ENCODE assay signal across 14 cellular contexts in genomic region chr5:35342664-35343063, GRCh38.
DNase-seq lines count a peak whose midpoint lies in the region; ATAC-seq and TF ChIP-seq lines count a peak whose summit lies in the region.
"Had no signal": no experiment of that assay in that cellular context is flagged by ENCODE, and none has a peak within 500 bp of the region (broad histone marks: within the 10 kb centered on the region; RNA-seq: fewer than 3 reads in every experiment).

No MANE protein-coding gene starts in this region.

- DNase-seq in AG08395 (ENCODE audit: low spot score) (peak; percentile 13), RWPE1 (ENCODE audit: low spot score) (peak; percentile 31), foreskin keratinocyte (peak in 1 of 2 donors; percentile 57), brain microvascular endothelial cell (no peak), omental fat pad (ENCODE audit: low spot score) (no peak)
- DNase-seq in activated CD4-positive, alpha-beta T cell treated with anti-CD3 and anti-CD28 coated beads, Interleukin-2, amount 10 ng/mL, durations not matched to agents 24 days and 14 days, result no peak
- DNase-seq: C1 segment of cervical spinal cord; CD4-positive, alpha-beta memory T cell; COR-L47; DMS153; DND-41; H7; HCEC 1CT had no signal

- H3K27me3 Mint-ChIP-seq in activated CD4-positive, alpha-beta T cell treated with anti-CD3 and anti-CD28 coated beads, Interleukin-2, amount 10 ng/mL, durations not matched to agents 24 days and 14 days, result no peaks in the 10 kb centered on the region

- intact Hi-C loops in activated CD4-positive, alpha-beta T cell treated with anti-CD3 and anti-CD28 coated beads, Interleukin-2, amount 10 ng/mL, durations not matched to agents 24 days and 14 days (cut with micrococcal nuclease), result no loop called here

- TF ChIP-seq CTCF in RWPE1 (conservative IDR thresholded peaks at IDR 0.05; ENCODE audit: low read depth) (no peak), foreskin keratinocyte (conservative IDR thresholded peaks at IDR 0.05) (no peak), brain microvascular endothelial cell (IDR thresholded peaks at IDR 0.05; ENCODE audit: low read depth, low read length, missing control alignments) (no peak), omental fat pad (IDR thresholded peaks at IDR 0.05) (no peak)

- H3K4me3 ChIP-seq in brain microvascular endothelial cell (ENCODE audit: low read depth, low read length), result no peak overlapping the region

- H3K9me3 Mint-ChIP-seq in activated CD4-positive, alpha-beta T cell treated with anti-CD3 and anti-CD28 coated beads, Interleukin-2, amount 10 ng/mL, durations not matched to agents 24 days and 14 days, result peaks cover 3% of the 10 kb centered on the region

- peak; percentile 70 for ATAC-seq in foreskin keratinocyte
- ATAC-seq in omental fat pad (ENCODE audit: low FRiP score), result no peak

- H3K36me3 Mint-ChIP-seq in activated CD4-positive, alpha-beta T cell treated with anti-CD3 and anti-CD28 coated beads, Interleukin-2, amount 10 ng/mL, durations not matched to agents 24 days and 14 days (ENCODE audit: low read depth), result no peaks in the 10 kb centered on the region
- H3K36me3 Mint-ChIP-seq: CD4-positive, alpha-beta memory T cell had no signal

- no peaks in the 10 kb centered on the region for H3K4me1 ChIP-seq in foreskin keratinocyte

- POLR2A ChIA-PET in RWPE1 (lab: Yijun Ruan, JAX; ENCODE audit: low non-redundant PET), result no interaction called here

- in situ Hi-C loops in brain microvascular endothelial cell (cut with HindIII; ENCODE audit: low pct_ligation_motif_present, low sequenced_read_pairs), result no loop called here

- H3K27me3 ChIP-seq in foreskin keratinocyte (no peaks in the 10 kb centered on the region), brain microvascular endothelial cell (replicated peaks) (no peaks in the 10 kb centered on the region)

- H3K4me3 Mint-ChIP-seq in activated CD4-positive, alpha-beta T cell treated with anti-CD3 and anti-CD28 coated beads, Interleukin-2, amount 10 ng/mL, durations not matched to agents 24 days and 14 days, result no peak overlapping the region
- H3K4me3 Mint-ChIP-seq: CD4-positive, alpha-beta memory T cell had no signal

- no peak overlapping the region for H3K27ac ChIP-seq in RWPE1
- no peak overlapping the region for H3K27ac ChIP-seq in foreskin keratinocyte
- no peak overlapping the region for H3K27ac ChIP-seq in brain microvascular endothelial cell
- H3K27ac ChIP-seq: 22Rv1 had no signal

- H3K4me1 Mint-ChIP-seq in activated CD4-positive, alpha-beta T cell treated with anti-CD3 and anti-CD28 coated beads, Interleukin-2, amount 10 ng/mL, durations not matched to agents 24 days and 14 days, result no peaks in the 10 kb centered on the region
- H3K4me1 Mint-ChIP-seq: CD4-positive, alpha-beta memory T cell had no signal

- H3K27ac Mint-ChIP-seq in activated CD4-positive, alpha-beta T cell treated with anti-CD3 and anti-CD28 coated beads, Interleukin-2, amount 10 ng/mL, durations not matched to agents 24 days and 14 days, result no peak overlapping the region

- CTCF ChIA-PET in RWPE1 (lab: Yijun Ruan, JAX), result no interaction called here

- no peaks in the 10 kb centered on the region for H3K36me3 ChIP-seq in brain microvascular endothelial cell (replicated peaks)

Comparison
In these comparisons a context has a peak if more than half of its experiments do, and no peak if none do; other contexts are left out.
1. DNase-seq: peak in AG08395 (single experiment) and RWPE1 (single experiment); none in activated CD4-positive, alpha-beta T cell treated with anti-CD3 and anti-CD28 coated beads, Interleukin-2, amount 10 ng/mL, durations not matched to agents 24 days and 14 days (single experiment), brain microvascular endothelial cell (single experiment) and omental fat pad (single experiment).